In the genomic region with DNA sequence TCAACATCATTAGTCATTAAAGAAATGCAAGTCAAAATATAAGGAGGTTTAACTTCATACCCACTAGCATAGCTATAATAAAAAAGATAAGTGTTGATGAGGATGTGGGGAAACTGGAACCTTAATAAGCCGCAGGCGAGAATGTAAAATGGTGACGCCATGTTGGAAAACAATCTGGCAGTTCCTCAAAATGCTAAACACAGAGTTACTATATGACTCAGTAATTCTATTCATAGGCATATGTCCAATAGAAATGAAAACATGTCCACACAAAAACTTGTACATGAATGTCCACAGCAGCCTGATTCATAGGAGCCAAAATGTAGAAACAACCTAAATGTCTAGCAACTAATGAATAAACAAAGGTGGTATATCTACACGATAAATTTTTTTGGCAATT, we compare ENCODE assay signal across 17 cellular contexts.
"Had no signal": no experiment of that assay in that cellular context is flagged by ENCODE, and none has a peak within 500 bp of the region (broad histone marks: within the 10 kb centered on the region; RNA-seq: fewer than 3 reads in every experiment).

No MANE protein-coding gene starts in this region.

- H3K4me1 ChIP-seq: gastrocnemius medialis, left ventricle myocardium inferior, neural progenitor cell, parathyroid adenoma had no signal

- H3K9ac ChIP-seq: neural progenitor cell, parathyroid adenoma had no signal

- ATAC-seq: activated T-helper 17 cell treated with anti-CD3 and anti-CD28 coated beads, Interleukin-2, amount 50 U/mL, for 72 hours; gastrocnemius medialis; WTC11 had no signal

- FAIRE-seq: urothelium cell line had no signal

- DNase-seq: activated CD4-positive, alpha-beta T cell treated with anti-CD3 and anti-CD28 coated beads, Interleukin-2, amount 10 ng/mL, durations not matched to agents 24 days and 14 days; activated naive CD4-positive, alpha-beta T cell treated with anti-CD3 and anti-CD28 coated beads for 36 hours; activated T-cell treated with anti-CD3 and anti-CD28 coated beads for 4 hours; caudate nucleus; effector CD8-positive, alpha-beta T cell; gastrocnemius medialis; kidney; left ventricle myocardium inferior; retina; stimulated activated CD4-positive, alpha-beta T cell treated with anti-CD3 and anti-CD28 coated beads, Interleukin-15, amount 100 ng/mL, for 24 hours; stimulated activated CD4-positive, alpha-beta T cell treated with anti-CD3 and anti-CD28 coated beads, Interleukin-4, amount 100 ng/mL, for 4 hours had no signal

- H3K4me3 Mint-ChIP-seq: activated CD4-positive, alpha-beta T cell treated with anti-CD3 and anti-CD28 coated beads, Interleukin-2, amount 10 ng/mL, durations not matched to agents 24 days and 14 days; activated naive CD4-positive, alpha-beta T cell treated with anti-CD3 and anti-CD28 coated beads for 36 hours; activated T-helper 17 cell treated with anti-CD3 and anti-CD28 coated beads, Interleukin-2, amount 50 U/mL, for 72 hours; neural progenitor cell; WTC11 had no signal

- H3K27me3 ChIP-seq: gastrocnemius medialis, neural progenitor cell had no signal

- H3K4me2 ChIP-seq: neural progenitor cell had no signal

- H3K27me3 Mint-ChIP-seq: activated CD4-positive, alpha-beta T cell treated with anti-CD3 and anti-CD28 coated beads, Interleukin-2, amount 10 ng/mL, durations not matched to agents 24 days and 14 days; activated T-helper 17 cell treated with anti-CD3 and anti-CD28 coated beads, Interleukin-2, amount 50 U/mL, for 72 hours had no signal

- H2AFZ ChIP-seq: neural progenitor cell, parathyroid adenoma had no signal

- H3K9me3 Mint-ChIP-seq: activated CD4-positive, alpha-beta T cell treated with anti-CD3 and anti-CD28 coated beads, Interleukin-2, amount 10 ng/mL, durations not matched to agents 24 days and 14 days; activated naive CD4-positive, alpha-beta T cell treated with anti-CD3 and anti-CD28 coated beads for 36 hours; activated T-helper 17 cell treated with anti-CD3 and anti-CD28 coated beads, Interleukin-2, amount 50 U/mL, for 72 hours; neural progenitor cell; WTC11 had no signal

- H3K4me1 Mint-ChIP-seq: activated CD4-positive, alpha-beta T cell treated with anti-CD3 and anti-CD28 coated beads, Interleukin-2, amount 10 ng/mL, durations not matched to agents 24 days and 14 days; activated T-helper 17 cell treated with anti-CD3 and anti-CD28 coated beads, Interleukin-2, amount 50 U/mL, for 72 hours; neural progenitor cell; WTC11 had no signal

- H3K79me2 ChIP-seq: parathyroid adenoma had no signal

- H3K4me3 ChIP-seq: coronary artery, gastrocnemius medialis, left ventricle myocardium inferior, neural progenitor cell had no signal

- H3K27ac ChIP-seq: coronary artery, gastrocnemius medialis, left ventricle myocardium inferior, neural progenitor cell, parathyroid adenoma had no signal

- H3K9me3 ChIP-seq: gastrocnemius medialis, left ventricle myocardium inferior had no signal

- H3K27ac Mint-ChIP-seq: activated CD4-positive, alpha-beta T cell treated with anti-CD3 and anti-CD28 coated beads, Interleukin-2, amount 10 ng/mL, durations not matched to agents 24 days and 14 days; activated T-helper 17 cell treated with anti-CD3 and anti-CD28 coated beads, Interleukin-2, amount 50 U/mL, for 72 hours; neural progenitor cell; WTC11 had no signal
